8 cellular contexts compared by ENCODE assay signal in the genomic region with DNA sequence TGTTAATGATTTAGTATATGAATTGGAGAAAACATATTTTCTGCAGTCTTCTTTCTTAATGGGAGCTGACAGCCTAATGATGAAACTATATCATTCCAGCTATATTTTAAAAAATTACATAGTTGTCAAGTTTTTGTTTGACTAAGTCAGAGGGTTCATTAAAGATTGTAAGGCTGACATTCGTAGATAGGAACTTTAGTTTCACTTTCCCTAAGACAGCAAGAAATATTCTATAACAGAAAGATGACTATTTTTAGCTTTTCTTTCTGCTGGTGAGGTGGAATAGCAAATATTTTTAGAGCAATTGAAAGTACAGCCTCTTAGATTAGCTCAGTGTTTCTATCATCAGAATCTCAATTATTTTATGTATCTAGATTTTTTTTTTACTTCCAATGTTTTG.
DNase-seq lines count a peak whose midpoint lies in the region; ATAC-seq and TF ChIP-seq lines count a peak whose summit lies in the region.

No MANE protein-coding gene starts in this region.

- peaks cover 35% of the 10 kb centered on the region for H3K79me2 ChIP-seq in fibroblast of lung (ENCODE audit: control insufficient read depth, insufficient read depth, low read length)

- no peaks in the 10 kb centered on the region for H3K27me3 ChIP-seq in fibroblast of lung (ENCODE audit: control insufficient read depth, insufficient read depth, low read length)

- no peak overlapping the region for H2AFZ ChIP-seq in fibroblast of lung (ENCODE audit: low read length)

- peaks cover 2% of the 10 kb centered on the region for H3K4me1 ChIP-seq in fibroblast of lung (ENCODE audit: control insufficient read depth, extremely low read depth, insufficient read depth, low read length)

- H3K4me2 ChIP-seq in fibroblast of lung (ENCODE audit: extremely low read depth, insufficient read depth, low read length): peak overlapping the region; percentile 89

- H3K9me3 ChIP-seq in fibroblast of lung (ENCODE audit: control insufficient read depth, insufficient read depth, low read depth, low read length): no peaks in the 10 kb centered on the region

- H3K36me3 ChIP-seq in fibroblast of lung (ENCODE audit: control insufficient read depth, insufficient read depth, low read length): no peaks in the 10 kb centered on the region

- H3K27ac ChIP-seq in fibroblast of lung (ENCODE audit: insufficient read depth, low read length): peak overlapping the region; percentile 13

- peak; percentile 48 for ATAC-seq in sciatic nerve
- ATAC-seq in HG03196 (IDR thresholded peaks at IDR 0.05; ENCODE audit: unreplicated experiment): no peak

- intact Hi-C loops in sciatic nerve (cut with DNase I): no loop called here

- DNase-seq in GM10266 (ENCODE audit: extremely low spot score): peak; percentile 19
- DNase-seq in RPMI8226: peak; percentile 53
- DNase-seq in fibroblast of lung (ENCODE audit: low read depth in 2 of 2): peak; percentile 40 to 50
- no peak for DNase-seq in sciatic nerve (ENCODE audit: low spot score)
- DNase-seq in NCI-H446 (lab: John Stamatoyannopoulos, UW): no peak
- DNase-seq in COLO668 (lab: John Stamatoyannopoulos, UW; ENCODE audit: unreplicated experiment): no peak
- no peak for DNase-seq in activated CD8-positive, alpha-beta memory T cell treated with anti-CD3 and anti-CD28 coated beads for 24 hours

- H3K9ac ChIP-seq in fibroblast of lung (ENCODE audit: insufficient read depth, low read length): no peak overlapping the region

- H4K20me1 ChIP-seq in fibroblast of lung (ENCODE audit: control insufficient read depth, extremely low read depth, insufficient read depth, low read length): no peaks in the 10 kb centered on the region

- peak overlapping the region; percentile 42 to 76 (median 55) for H3K4me3 ChIP-seq in fibroblast of lung (replicated peaks in 1 of 4; ENCODE audit: control extremely low read depth in 1 of 4, insufficient read depth in 1 of 4, low read depth in 3 of 4, low read length in 4 of 4)

- no peak for TF ChIP-seq CTCF in GM10266 (IDR thresholded peaks at IDR 0.05; ENCODE audit: control insufficient read depth, insufficient read depth, low read depth, missing control alignments)
- TF ChIP-seq CTCF in fibroblast of lung (conservative IDR thresholded peaks at IDR 0.05 in 1 of 2, IDR thresholded peaks at IDR 0.05 in 1 of 2; ENCODE audit: low read depth in 1 of 2, low read length in 2 of 2): no peak

Comparison
In these comparisons a context has a peak if more than half of its experiments do, and no peak if none do; other contexts are left out.
1. DNase-seq: peak in GM10266 (single experiment), RPMI8226 (single experiment) and fibroblast of lung (2 of 2); none in sciatic nerve (single experiment), NCI-H446 (0 of 2), COLO668 (single experiment) and activated CD8-positive, alpha-beta memory T cell treated with anti-CD3 and anti-CD28 coated beads for 24 hours (single experiment).